10 cellular contexts compared by ENCODE assay signal in the genomic region with DNA sequence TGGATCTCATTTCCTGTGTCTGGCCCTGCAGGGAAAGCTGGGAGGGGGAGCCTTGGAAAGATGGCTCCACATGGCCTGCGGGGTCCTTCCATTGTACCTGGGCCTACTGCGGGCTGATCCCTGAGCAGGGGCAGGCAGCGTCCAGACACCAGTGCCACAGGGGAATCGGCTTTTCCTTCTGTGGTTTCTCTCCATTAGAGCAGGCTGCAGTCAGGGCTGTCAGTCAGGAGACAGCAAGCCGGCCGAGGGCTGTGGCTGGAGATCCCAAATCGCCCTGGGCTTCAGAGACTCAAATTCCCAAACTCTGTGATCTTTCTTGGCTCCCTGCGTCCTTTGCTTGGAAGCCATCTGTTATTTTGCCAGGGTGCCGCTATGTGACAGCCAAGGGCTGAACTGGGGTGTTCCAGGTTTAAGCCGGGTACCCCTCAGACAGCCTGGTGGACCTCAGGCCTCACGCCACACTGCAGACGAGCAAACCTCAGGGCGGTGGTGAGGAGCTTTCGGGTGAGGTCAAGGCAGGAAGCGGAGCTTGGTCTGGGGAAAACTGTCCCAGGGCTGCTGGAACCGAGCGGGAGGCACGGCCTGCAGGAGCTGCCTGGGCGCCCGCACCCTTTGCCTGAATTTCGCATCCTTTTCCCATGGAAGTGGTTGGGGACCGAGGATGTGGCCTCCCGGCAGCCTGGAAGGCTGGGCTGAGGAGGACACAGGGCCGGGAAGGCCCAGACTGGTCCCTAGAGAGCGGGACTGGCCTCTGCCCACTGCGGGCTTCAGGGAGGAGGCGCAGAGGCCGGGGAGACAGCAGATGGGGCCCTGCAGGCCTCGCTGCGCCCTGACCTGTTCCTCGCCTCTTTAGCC. TPM values are rescaled to one million over a fixed set of nuclear protein-coding genes. Genes with fewer than 3 reads are reported as not detected.
DNase-seq lines count a peak whose midpoint lies in the region; ATAC-seq and TF ChIP-seq lines count a peak whose summit lies in the region.
"Had no signal": no experiment of that assay in that cellular context is flagged by ENCODE, and none has a peak within 500 bp of the region (broad histone marks: within the 10 kb centered on the region; RNA-seq: fewer than 3 reads in every experiment).

No MANE protein-coding gene starts in this region.

- CTCF ChIA-PET in naive thymus-derived CD4-positive, alpha-beta T cell (lab: Charles Lee): no interaction called here

- H3K79me2 ChIP-seq in DOHH2 (ENCODE audit: control insufficient read depth, low read length): no peaks in the 10 kb centered on the region

- H3F3A ChIP-seq in DOHH2 (ENCODE audit: control insufficient read depth, insufficient read depth): no peaks in the 10 kb centered on the region

- H3K27ac Mint-ChIP-seq in naive thymus-derived CD4-positive, alpha-beta T cell: no peak overlapping the region

- TF ChIP-seq POLR2A in breast epithelium (IDR thresholded peaks at IDR 0.05): no peak

- no peaks in the 10 kb centered on the region for H3K36me3 Mint-ChIP-seq in naive thymus-derived CD4-positive, alpha-beta T cell

- TF ChIP-seq CTCF in DOHH2 (IDR thresholded peaks at IDR 0.05; ENCODE audit: low read depth, low read length, poor library complexity, severe bottlenecking): no peak
- no peak for TF ChIP-seq CTCF in breast epithelium (IDR thresholded peaks at IDR 0.05)

- H3K9ac ChIP-seq in HUES48 (ENCODE audit: low read depth, low read length): no peak overlapping the region

- H3K4me1 ChIP-seq in DOHH2 (ENCODE audit: control insufficient read depth, low read length): peaks cover 37% of the 10 kb centered on the region
- no peaks in the 10 kb centered on the region; the same call in 1 of the 2 replicates for H3K4me1 ChIP-seq in HUES48 (ENCODE audit: control insufficient read depth, insufficient read depth, low read length)
- peaks cover 8 to 12% of the 10 kb centered on the region in 2 donors for H3K4me1 ChIP-seq in breast epithelium
- H3K4me1 ChIP-seq in naive thymus-derived CD4-positive, alpha-beta T cell (ENCODE audit: control insufficient read depth in 2 of 2, insufficient read depth in 2 of 2, low read length in 2 of 2): peaks cover 0 to 17% of the 10 kb centered on the region in 2 donors

- H3K36me3 ChIP-seq in DOHH2 (ENCODE audit: control insufficient read depth, low read length) (no peaks in the 10 kb centered on the region), HUES48 (ENCODE audit: control insufficient read depth, insufficient read depth, low read length) (peaks cover 3% of the 10 kb centered on the region), breast epithelium (no peaks in the 10 kb centered on the region)
- H3K36me3 ChIP-seq in naive thymus-derived CD4-positive, alpha-beta T cell (ENCODE audit: control insufficient read depth in 2 of 3, insufficient read depth in 3 of 3, low read length in 3 of 3): no peaks in the 10 kb centered on the region

- ATAC-seq in naive thymus-derived CD4-positive, alpha-beta T cell: no peak

- DNase-seq in breast epithelium (ENCODE audit: low spot score in 2 of 2) (no peak), NCI-H2029 treated with DMSO at 0.1 percent for 48 hours (lab: John Stamatoyannopoulos, UW) (no peak), NCI-H526 (lab: John Stamatoyannopoulos, UW) (no peak), NCI-H2227 treated with DMSO at 0.1 percent for 48 hours (lab: John Stamatoyannopoulos, UW) (no peak), CD1c-positive myeloid dendritic cell (ENCODE audit: extremely low spot score) (no peak)
- no peak for DNase-seq in naive thymus-derived CD4-positive, alpha-beta T cell
- DNase-seq: NCI-H526 treated with DMSO at 0.1 percent for 48 hours had no signal

- H3K27ac ChIP-seq in DOHH2 (ENCODE audit: low read depth, low read length) (no peak overlapping the region), HUES48 (ENCODE audit: low read depth, low read length) (no peak overlapping the region), breast epithelium (no peak overlapping the region)
- no peak overlapping the region for H3K27ac ChIP-seq in naive thymus-derived CD4-positive, alpha-beta T cell (ENCODE audit: low read depth, low read length)
- H3K27ac ChIP-seq: VCaP had no signal

- peaks cover 8 to 29% (median 15%) of the 10 kb centered on the region in 7 donors for H3K4me1 Mint-ChIP-seq in naive thymus-derived CD4-positive, alpha-beta T cell

- no peaks in the 10 kb centered on the region for H4K20me1 ChIP-seq in DOHH2 (ENCODE audit: control insufficient read depth, insufficient read depth, low read depth, low read length)

- H3K27me3 ChIP-seq in DOHH2 (ENCODE audit: control insufficient read depth, low read length): peaks cover 5% of the 10 kb centered on the region
- peaks cover 23% of the 10 kb centered on the region; the same call in 1 of the 2 replicates for H3K27me3 ChIP-seq in HUES48 (ENCODE audit: control insufficient read depth, insufficient read depth, low read length)
- peaks cover 13 to 57% of the 10 kb centered on the region in 2 donors for H3K27me3 ChIP-seq in breast epithelium
- H3K27me3 ChIP-seq in naive thymus-derived CD4-positive, alpha-beta T cell (ENCODE audit: control insufficient read depth in 2 of 2, insufficient read depth in 2 of 2, low read length in 2 of 2): no peaks in the 10 kb centered on the region

- intact Hi-C loops in breast epithelium (cut with DNase I; ENCODE audit: low total_unique reads): no loop called here
- intact Hi-C loops in naive thymus-derived CD4-positive, alpha-beta T cell (cut with micrococcal nuclease): loop anchor here in 1 of 2 donors (1.0 kb wide), 1 partner anchor 67 kb away; no protein-coding TSS in a partner anchor

- peaks cover 0 to 4% (median 0%) of the 10 kb centered on the region in 11 donors for H3K9me3 Mint-ChIP-seq in naive thymus-derived CD4-positive, alpha-beta T cell

- peak overlapping the region; percentile 86 for H3K4me2 ChIP-seq in DOHH2 (ENCODE audit: low read length)

- H3K4me3 ChIP-seq in DOHH2 (ENCODE audit: low read length) (peak overlapping the region; percentile 73), HUES48 (ENCODE audit: low read depth, low read length) (peak overlapping the region; percentile 70), breast epithelium (peak overlapping the region; percentile 6 to 65 (median 41))
- no peak overlapping the region for H3K4me3 ChIP-seq in naive thymus-derived CD4-positive, alpha-beta T cell (ENCODE audit: low read length)

- POLR2A ChIA-PET in naive thymus-derived CD4-positive, alpha-beta T cell (lab: Charles Lee): no interaction called here

- H3K9me2 ChIP-seq in DOHH2 (replicated peaks; ENCODE audit: control insufficient read depth, low read length): no peaks in the 10 kb centered on the region

- H3K27me3 Mint-ChIP-seq in naive thymus-derived CD4-positive, alpha-beta T cell: peaks cover 3 to 33% (median 12%) of the 10 kb centered on the region in 5 donors

- H3K4me3 Mint-ChIP-seq in naive thymus-derived CD4-positive, alpha-beta T cell: peak overlapping the region; percentile 16 to 79 (median 41)

- H3K9me3 ChIP-seq in DOHH2 (ENCODE audit: control insufficient read depth, insufficient read depth, low read length): no peaks in the 10 kb centered on the region
- H3K9me3 ChIP-seq in HUES48 (ENCODE audit: control insufficient read depth, insufficient read depth, low read length): no peaks in the 10 kb centered on the region
- no peaks in the 10 kb centered on the region for H3K9me3 ChIP-seq in breast epithelium
- no peaks in the 10 kb centered on the region for H3K9me3 ChIP-seq in naive thymus-derived CD4-positive, alpha-beta T cell (ENCODE audit: control insufficient read depth in 2 of 3, low read length in 3 of 3)

RNA-seq across cellular contexts. Expression of a gene that starts 1.5 kb away (rescaled TPM):
- total RNA-seq in breast epithelium: 1 to 10 TPM in 2 of 3 donors, not detected in 1; 1.2 to 4.9 TPM
- total RNA-seq in naive thymus-derived CD4-positive, alpha-beta T cell: 1 to 10 TPM in 1 of 5 experiments, under 1 TPM in 1, not detected in 3; 0.39 to 5.2 TPM
- not detected for polyA plus RNA-seq in naive thymus-derived CD4-positive, alpha-beta T cell

RNA-seq across cellular contexts. Expression of a gene that starts 13.6 kb away (rescaled TPM):
- total RNA-seq in breast epithelium: 1,000 to 10,000 TPM; 5,075 to 6,295 (median 5,484) TPM
- 1,000 to 10,000 TPM; 2,239 to 5,631 (median 5,332) TPM for total RNA-seq in naive thymus-derived CD4-positive, alpha-beta T cell
- 1,000 to 10,000 TPM; 6,375 to 8,810 TPM for polyA plus RNA-seq in naive thymus-derived CD4-positive, alpha-beta T cell

RNA-seq across cellular contexts. Expression of a gene that starts 39.4 kb away (rescaled TPM):
- under 1 TPM; 0.59 to 0.98 (median 0.80) TPM for total RNA-seq in breast epithelium
- not detected for total RNA-seq in naive thymus-derived CD4-positive, alpha-beta T cell
- not detected for polyA plus RNA-seq in naive thymus-derived CD4-positive, alpha-beta T cell
